In genomic region chr3:13543251-13543650, GRCh38 we compare ENCODE assay signal across 13 cellular contexts. TPM values are rescaled to one million over a fixed set of nuclear protein-coding genes. Genes with fewer than 3 reads are reported as not detected.
DNase-seq lines count a peak whose midpoint lies in the region; ATAC-seq and TF ChIP-seq lines count a peak whose summit lies in the region.
"Had no signal": no experiment of that assay in that cellular context is flagged by ENCODE, and none has a peak within 500 bp of the region (broad histone marks: within the 10 kb centered on the region; RNA-seq: fewer than 3 reads in every experiment).

No MANE protein-coding gene starts in this region.

- no peak overlapping the region for H3K4me2 ChIP-seq in SK-N-SH

- H3K36me3 Mint-ChIP-seq in CD8-positive, alpha-beta T cell = no peaks in the 10 kb centered on the region

- intact Hi-C loops in CD8-positive, alpha-beta T cell (cut with DNase I, micrococcal nuclease) = no loop called here

- WGBS in SK-N-SH (ENCODE audit: low lambda C conversion rate) = 24% methylated on average over 5 of the region's 5 CpGs
- no CpG with 5 or more reads among the region's 5 CpGs for WGBS in gastroesophageal sphincter (ENCODE audit: low coverage in 1 of 2), 2 donors

- TF ChIP-seq EP300 in SK-N-SH (IDR thresholded peaks at IDR 0.05; ENCODE audit: borderline replicate concordance in 1 of 2, low read depth in 1 of 2, low read length in 1 of 2) (no peak), gastroesophageal sphincter (IDR thresholded peaks at IDR 0.05) (no peak)

- H3K9me2 ChIP-seq in SK-N-SH = no peaks in the 10 kb centered on the region

- H3K36me3 ChIP-seq in SK-N-SH (replicated peaks in 1 of 2; ENCODE audit: control insufficient read depth in 1 of 2, insufficient read depth in 2 of 2, low read length in 1 of 2) (no peaks in the 10 kb centered on the region), gastroesophageal sphincter (no peaks in the 10 kb centered on the region)
- H3K36me3 ChIP-seq in CD8-positive, alpha-beta T cell (ENCODE audit: insufficient read depth, low read length) = no peaks in the 10 kb centered on the region
- H3K36me3 ChIP-seq: neutrophil had no signal

- H4K20me1 ChIP-seq in SK-N-SH (ENCODE audit: insufficient read depth) = no peaks in the 10 kb centered on the region

- H3K4me3 ChIP-seq in SK-N-SH (ENCODE audit: low read depth in 2 of 2, low read length in 1 of 2) = no peak overlapping the region
- no peak overlapping the region for H3K4me3 ChIP-seq in gastroesophageal sphincter
- no peak overlapping the region for H3K4me3 ChIP-seq in CD8-positive, alpha-beta T cell (ENCODE audit: low read depth, low read length)

- H3K27ac ChIP-seq in SK-N-SH (ENCODE audit: low read depth in 2 of 2, low read length in 1 of 2) (peak overlapping the region in 1 of 2 experiments; percentile 49; a peak in 2 of 4 replicates), gastroesophageal sphincter (peak overlapping the region in 3 of 4 donors; percentile 48 to 67 (median 56))
- no peak overlapping the region for H3K27ac ChIP-seq in CD8-positive, alpha-beta T cell (ENCODE audit: low read depth, low read length)
- H3K27ac ChIP-seq: C4-2B, neutrophil had no signal

- H3K27me3 ChIP-seq in SK-N-SH (ENCODE audit: insufficient read depth) (no peaks in the 10 kb centered on the region), gastroesophageal sphincter (peaks cover 20% of the 10 kb centered on the region)
- H3K27me3 ChIP-seq in CD8-positive, alpha-beta T cell (ENCODE audit: insufficient read depth, low read length) = peaks cover 1% of the 10 kb centered on the region

- H3K9me3 Mint-ChIP-seq in CD8-positive, alpha-beta T cell = peaks cover 2% of the 10 kb centered on the region

- ATAC-seq in gastroesophageal sphincter = peak; percentile 85
- ATAC-seq in activated CD4-positive, CD25-positive, alpha-beta regulatory T cell treated with anti-CD3 and anti-CD28 coated beads, Interleukin-2, amount 50 U/mL, for 24 hours = no peak
- ATAC-seq in CD8-positive, alpha-beta T cell = no peak

- H3K9me3 ChIP-seq in SK-N-SH (no peaks in the 10 kb centered on the region), gastroesophageal sphincter (no peaks in the 10 kb centered on the region)
- H3K9me3 ChIP-seq in CD8-positive, alpha-beta T cell (ENCODE audit: low read length) = no peaks in the 10 kb centered on the region
- H3K9me3 ChIP-seq: neutrophil had no signal

- no peak overlapping the region for H3K4me3 Mint-ChIP-seq in CD8-positive, alpha-beta T cell

- no peak for TF ChIP-seq RAD21 in SK-N-SH (IDR thresholded peaks at IDR 0.05; ENCODE audit: low read length)

- H3K4me1 ChIP-seq in SK-N-SH (ENCODE audit: control insufficient read depth in 1 of 2, insufficient read depth in 2 of 2, low read depth in 1 of 2, low read length in 1 of 2) (peaks cover 0 to 16% of the 10 kb centered on the region in 2 experiments; a peak in 1 of 4 replicates), gastroesophageal sphincter (peaks cover 0 to 43% (median 10%) of the 10 kb centered on the region in 3 donors)
- peaks cover 16% of the 10 kb centered on the region for H3K4me1 ChIP-seq in CD8-positive, alpha-beta T cell (ENCODE audit: insufficient read depth, low read length)

- H3K27me3 Mint-ChIP-seq in CD8-positive, alpha-beta T cell (ENCODE audit: low read depth) = peaks cover 15% of the 10 kb centered on the region

- peaks cover 2% of the 10 kb centered on the region for H3F3A ChIP-seq in SK-N-SH (replicated peaks; ENCODE audit: insufficient read depth)

- no peaks in the 10 kb centered on the region for H3K79me2 ChIP-seq in SK-N-SH (ENCODE audit: insufficient read depth)

- no peak overlapping the region for H3K9ac ChIP-seq in SK-N-SH

- no peak overlapping the region for H3K27ac Mint-ChIP-seq in CD8-positive, alpha-beta T cell

- no peak for TF ChIP-seq CTCF in SK-N-SH (IDR thresholded peaks at IDR 0.05)
- no peak for TF ChIP-seq CTCF in gastroesophageal sphincter (IDR thresholded peaks at IDR 0.05)
- no peak for TF ChIP-seq CTCF in CD8-positive, alpha-beta T cell (IDR thresholded peaks at IDR 0.05)

- H3K4me1 Mint-ChIP-seq in CD8-positive, alpha-beta T cell (ENCODE audit: low read depth) = peaks cover 25% of the 10 kb centered on the region

- no peak for TF ChIP-seq POLR2A in gastroesophageal sphincter (IDR thresholded peaks at IDR 0.05)

- CTCF ChIA-PET in SK-N-SH (lab: Yijun Ruan, JAX) = no interaction called here
- CTCF ChIA-PET in CD8-positive, alpha-beta T cell (lab: Charles Lee) = no interaction called here

- DNase-seq in AG20443 (ENCODE audit: low spot score) = peak; percentile 93
- no peak for DNase-seq in SK-N-SH
- DNase-seq in renal cortical epithelial cell (ENCODE audit: low read depth) = peak; percentile 54
- DNase-seq in NK-92 (lab: John Stamatoyannopoulos, UW; ENCODE audit: unreplicated experiment) = no peak
- DNase-seq in SHP77 treated with DMSO at 0.1 percent for 48 hours (lab: John Stamatoyannopoulos, UW) = no peak
- no peak for DNase-seq in CD8-positive, alpha-beta T cell
- DNase-seq: activated gamma-delta T cell treated with Interleukin-2 at 50 U/mL for 16 hours, erythroblast, NCI-H510A treated with DMSO at 0.1 percent for 48 hours had no signal

- POLR2A ChIA-PET in SK-N-SH (lab: Yijun Ruan, JAX) = no interaction called here
- POLR2A ChIA-PET in CD8-positive, alpha-beta T cell (lab: Charles Lee) = no interaction called here

- H2AFZ ChIP-seq in SK-N-SH (ENCODE audit: low read depth) = no peak overlapping the region

TF ChIP-seq in SK-N-SH, 30 proteins besides CTCF, POLR2A, EP300 and RAD21:
- TF ChIP-seq FOSL2 (IDR thresholded peaks at IDR 0.05; ENCODE audit: borderline replicate concordance, low read depth) (peak; percentile 13; the same call in 1 of the 2 replicates), TEAD4 (IDR thresholded peaks at IDR 0.05; ENCODE audit: borderline replicate concordance, insufficient read depth) (no peak), IRF3 (IDR thresholded peaks at IDR 0.05; ENCODE audit: low read depth, low read length) (no peak), NFIC (IDR thresholded peaks at IDR 0.05; ENCODE audit: borderline replicate concordance) (no peak), FOXJ3 (CRISPR knock-in tag; IDR thresholded peaks at IDR 0.05) (no peak)

RNA-seq across cellular contexts. Expression of gene FBLN2, which starts 5.7 kb away (rescaled TPM):
- 4.8 and 5.2 TPM in 2 replicates for polyA plus RNA-seq in SK-N-SH (2012; rRNA removed)
- polyA plus RNA-seq in SK-N-SH (2012; cell fraction: cytosol; rRNA removed) = 1.5 and 2.6 TPM in 2 replicates
- polyA plus RNA-seq in SK-N-SH (2012; cell fraction: nucleus; rRNA removed) = 4.4 and 5.2 TPM in 2 replicates
- total RNA-seq in gastroesophageal sphincter (100 to 1,000 TPM in 3 of 4 donors, 10 to 100 TPM in 1; 85.9 to 187 (median 117) TPM), renal cortical epithelial cell (3.8 and 9.4 TPM in 2 replicates)
- 10 to 100 TPM; 11.6 to 13.7 TPM for total RNA-seq in CD8-positive, alpha-beta T cell

Comparison
In these comparisons a context has a peak if more than half of its experiments do, and no peak if none do; other contexts are left out.
1. DNase-seq: peak in AG20443 (single experiment) and renal cortical epithelial cell (single experiment); none in SK-N-SH (single experiment), NK-92 (single experiment), SHP77 treated with DMSO at 0.1 percent for 48 hours (single experiment) and CD8-positive, alpha-beta T cell (0 of 7).